Comparison of ENCODE assay signal across 28 cellular contexts in the genomic region with DNA sequence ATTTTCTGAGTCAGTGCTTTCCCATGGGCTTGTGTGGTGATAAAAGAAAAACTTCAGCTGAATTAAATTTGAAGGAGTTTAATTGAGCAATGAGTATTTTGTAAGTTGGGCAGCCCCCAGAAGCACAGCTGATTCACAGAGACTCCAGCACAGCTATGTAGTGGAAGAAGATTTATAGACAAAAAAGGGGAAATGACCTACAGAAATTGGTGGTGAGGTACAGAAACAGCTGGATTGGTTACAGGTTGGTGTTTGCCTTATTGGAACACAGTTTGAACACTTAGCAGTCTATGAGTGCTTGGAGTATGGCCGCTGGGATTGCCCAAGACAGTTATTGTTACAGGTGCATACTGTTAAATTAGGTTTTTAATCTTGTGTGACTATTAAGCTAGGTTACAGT.
DNase-seq lines count a peak whose midpoint lies in the region; ATAC-seq, FAIRE-seq and TF ChIP-seq lines count a peak whose summit lies in the region.
"Had no signal": no experiment of that assay in that cellular context is flagged by ENCODE, and none has a peak within 500 bp of the region (broad histone marks: within the 10 kb centered on the region; RNA-seq: fewer than 3 reads in every experiment).

No MANE protein-coding gene starts in this region.

- no peaks in the 10 kb centered on the region for H3K36me3 ChIP-seq in GM12878 (ENCODE audit: control insufficient read depth in 2 of 2, insufficient read depth in 2 of 2, low read length in 1 of 2)
- H3K36me3 ChIP-seq in spleen: no peaks in the 10 kb centered on the region
- H3K36me3 ChIP-seq: SJSA1 had no signal

- TF ChIP-seq POLR2A in GM12878 (IDR thresholded peaks at IDR 0.05; ENCODE audit: low read depth, low read length): no peak
- TF ChIP-seq POLR2A in spleen (IDR thresholded peaks at IDR 0.05): no peak

- intact Hi-C loops in GM12878 (cut with micrococcal nuclease; ENCODE audit: unreplicated experiment): no loop called here
- intact Hi-C loops in spleen (cut with DNase I; ENCODE audit: low total_unique reads): no loop called here

- no peaks in the 10 kb centered on the region for H3K4me1 ChIP-seq in GM12878 (ENCODE audit: control insufficient read depth, insufficient read depth, low read length)
- H3K4me1 ChIP-seq in spleen: no peaks in the 10 kb centered on the region
- H3K4me1 ChIP-seq: A549, Caco-2 had no signal

- no peak overlapping the region for H2AFZ ChIP-seq in GM12878 (ENCODE audit: control insufficient read depth, low read depth, low read length)

- no peaks in the 10 kb centered on the region for H3K27me3 ChIP-seq in GM12878 (replicated peaks in 1 of 2; ENCODE audit: control insufficient read depth in 2 of 2, insufficient read depth in 2 of 2, low read length in 1 of 2)
- H3K27me3 ChIP-seq in spleen (replicated peaks in 1 of 7): no peaks in the 10 kb centered on the region
- H3K27me3 ChIP-seq: SJSA1 had no signal

- no TSS peak for BruUV-seq in GM12878 (replicated peaks; lab: Mats Ljungman, UMichigan)

- FAIRE-seq in GM12878 (lab: Jason Lieb, UNC): no peak
- FAIRE-seq: A549, HTR-8/SVneo, K562 had no signal

- WGBS in GM12878 (ENCODE audit: insufficient coverage, insufficient replicate concordance, low lambda C conversion rate, missing lambda C conversion rate): 0% methylated on average over 1 of the region's 1 CpG
- 62 to 88% (median 79%) methylated on average over 1 of the region's 1 CpG for WGBS in spleen, 5 donors

- ATAC-seq in GM19351 (IDR thresholded peaks at IDR 0.05; ENCODE audit: unreplicated experiment) (peak; percentile 53), GM12878 (peak; percentile 66), HG03280 (IDR thresholded peaks at IDR 0.05; ENCODE audit: unreplicated experiment) (no peak), GM18909 (IDR thresholded peaks at IDR 0.05; ENCODE audit: poor library complexity, unreplicated experiment) (no peak)
- ATAC-seq: A549; CD8-positive, alpha-beta T cell; K562; T-cell had no signal

- SMC1A ChIA-PET in GM12878 (lab: Charles Lee; ENCODE audit: uncharacterized antibody, unreplicated experiment): interaction anchor here (1.2 kb wide), 1 partner anchor 20 kb away, joined by 3 read pairs; no protein-coding TSS in a partner anchor

- DNase-seq in MV-4-11 (lab: John Stamatoyannopoulos, UW) (peak; percentile 65), GM12878 (ENCODE audit: low read depth, low spot score) (no peak), renal cortical epithelial cell (ENCODE audit: low read depth) (peak; percentile 40), spleen (no peak)
- DNase-seq: AML-193; C1 segment of cervical spinal cord; Caco-2; CD8-positive, alpha-beta T cell; DMS 273 treated with DMSO at 0.1 percent for 48 hours; DMS79; GF-D8; H7; NCI-H1092; NCI-H1417 treated with DMSO at 0.1 percent for 48 hours; NCI-H187 treated with DMSO at 0.1 percent for 48 hours; NCI-H2107; NCI-H524 treated with DMSO at 0.1 percent for 48 hours; NCI-H774; Right ventricle myocardium superior; RPMI8226; T-cell had no signal

- POLR2A ChIA-PET in GM12878 (lab: Charles Lee): no interaction called here

- no peaks in the 10 kb centered on the region for H3K9me3 ChIP-seq in GM12878 (replicated peaks; ENCODE audit: control insufficient read depth, insufficient read depth, low read length)
- H3K9me3 ChIP-seq in spleen: peaks cover 0 to 22% (median 5%) of the 10 kb centered on the region in 8 donors
- H3K9me3 ChIP-seq: A549, Caco-2, SJSA1 had no signal

- H3K27ac ChIP-seq in GM12878 (ENCODE audit: control insufficient read depth, insufficient read depth): no peak overlapping the region
- no peak overlapping the region for H3K27ac ChIP-seq in spleen
- H3K27ac ChIP-seq: A549, SJSA1 had no signal

- H3K4me2 ChIP-seq in GM12878 (ENCODE audit: control insufficient read depth, insufficient read depth): no peak overlapping the region
- H3K4me2 ChIP-seq: A549 had no signal

- RAD21 ChIA-PET in GM12878 (lab: Charles Lee; ENCODE audit: unreplicated experiment): interaction anchor here (1.3 kb wide), 1 partner anchor 39 kb away, joined by 3 read pairs; no protein-coding TSS in a partner anchor

- H3K79me2 ChIP-seq in GM12878 (ENCODE audit: control insufficient read depth, insufficient read depth, low read length): no peaks in the 10 kb centered on the region

- TF ChIP-seq EP300 in GM12878 (IDR thresholded peaks at IDR 0.05; ENCODE audit: borderline replicate concordance in 1 of 2, control insufficient read depth in 1 of 2, low read depth in 2 of 2, low read length in 2 of 2): no peak

- no peak overlapping the region for H3K4me3 ChIP-seq in GM12878
- H3K4me3 ChIP-seq in spleen: no peak overlapping the region
- H3K4me3 ChIP-seq: A549, K562, SJSA1 had no signal

- TF ChIP-seq CTCF in GM12878 (IDR thresholded peaks at IDR 0.05 in 2 of 3, conservative IDR thresholded peaks at IDR 0.05 in 1 of 3; ENCODE audit: control insufficient read depth in 2 of 3, extremely low read depth in 1 of 3, insufficient read depth in 1 of 3, low read depth in 3 of 3, low read length in 3 of 3) (no peak), spleen (IDR thresholded peaks at IDR 0.05 in 8 of 11, conservative IDR thresholded peaks at IDR 0.05 in 3 of 11) (no peak)

- in situ Hi-C loops in GM12878 (cut with MboI): no loop called here

- no peak overlapping the region for H3K9ac ChIP-seq in GM12878 (ENCODE audit: control insufficient read depth, insufficient read depth, low read length)

- H4K20me1 ChIP-seq in GM12878 (ENCODE audit: control insufficient read depth, insufficient read depth): no peaks in the 10 kb centered on the region

- CTCF ChIA-PET in GM12878 (lab: Yijun Ruan, JAX): interaction anchor here (1.1 kb wide), 1 partner anchor 12 kb away, joined by 3 read pairs; no protein-coding TSS in a partner anchor

- TF ChIP-seq RAD21 in GM12878 (IDR thresholded peaks at IDR 0.05; ENCODE audit: insufficient read depth, low read depth, low read length): no peak

TF ChIP-seq in GM12878, 131 proteins besides CTCF, POLR2A, EP300 and RAD21:
- peak; percentile 35; the same call in 1 of the 2 replicates for TF ChIP-seq SPI1 (IDR thresholded peaks at IDR 0.05; ENCODE audit: borderline replicate concordance, insufficient read depth, low read depth, low read length)
- no peak for TF ChIP-seq BACH1 (IDR thresholded peaks at IDR 0.05; ENCODE audit: borderline replicate concordance)

Comparison
In these comparisons a context has a peak if more than half of its experiments do, and no peak if none do; other contexts are left out.
1. ATAC-seq: peak in GM19351 (single experiment) and GM12878 (single experiment); none in HG03280 (single experiment) and GM18909 (single experiment).
2. DNase-seq: peak in MV-4-11 (single experiment) and renal cortical epithelial cell (single experiment); none in GM12878 (single experiment) and spleen (single experiment).